Comparison of ENCODE assay signal across 15 cellular contexts in the genomic region with DNA sequence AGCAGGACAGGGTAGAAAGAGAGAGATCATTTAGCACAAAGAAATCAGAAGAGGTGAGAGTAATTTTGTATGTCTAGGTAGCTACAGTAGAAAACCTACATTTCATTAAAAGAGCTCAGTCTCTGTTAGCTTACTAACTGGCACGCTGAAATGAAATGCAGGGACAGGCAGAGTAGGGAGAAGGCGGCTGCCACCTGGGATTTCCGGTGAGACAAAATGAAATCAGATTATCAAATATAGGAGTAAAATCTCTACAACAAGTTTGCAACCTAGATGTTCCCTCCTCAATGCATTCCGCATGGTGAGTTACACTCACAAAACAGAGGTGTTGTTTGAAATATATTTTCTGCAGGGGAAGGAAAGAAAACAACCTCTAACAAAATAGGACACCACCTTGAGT. TPM values are rescaled to one million over a fixed set of nuclear protein-coding genes. Genes with fewer than 3 reads are reported as not detected.
DNase-seq lines count a peak whose midpoint lies in the region; ATAC-seq and TF ChIP-seq lines count a peak whose summit lies in the region.
"Had no signal": no experiment of that assay in that cellular context is flagged by ENCODE, and none has a peak within 500 bp of the region (broad histone marks: within the 10 kb centered on the region; RNA-seq: fewer than 3 reads in every experiment).

No MANE protein-coding gene starts in this region.

- peaks cover 0 to 80% (median 13%) of the 10 kb centered on the region in 9 donors for H3K36me3 ChIP-seq in heart right ventricle
- H3K36me3 ChIP-seq in KMS-11 (ENCODE audit: insufficient read depth) = peaks cover 12% of the 10 kb centered on the region; the same call in 1 of the 2 replicates
- no peaks in the 10 kb centered on the region for H3K36me3 ChIP-seq in ovary

- H3K9ac ChIP-seq in KMS-11 = no peak overlapping the region

- ATAC-seq in heart right ventricle (no peak), left cardiac atrium (no peak), sciatic nerve (no peak)
- ATAC-seq in activated naive CD8-positive, alpha-beta T cell treated with anti-CD3 and anti-CD28 coated beads, Interleukin-2, amount 50 U/mL, for 24 hours = no peak
- no peak for ATAC-seq in stimulated activated memory B cell treated with anti-CD40 and anti-IgM and Interleukin-4, amounts not matched to agents 10 μg/mL and 1 μg/mL and 100 μg/mL, for 72 hours

- no peaks in the 10 kb centered on the region for H4K20me1 ChIP-seq in KMS-11 (ENCODE audit: insufficient read depth)

- H3K27me3 ChIP-seq in heart right ventricle (no peaks in the 10 kb centered on the region), KMS-11 (ENCODE audit: insufficient read depth, low read depth) (no peaks in the 10 kb centered on the region), ovary (no peaks in the 10 kb centered on the region)
- H3K27me3 ChIP-seq: dorsolateral prefrontal cortex had no signal

- no peak overlapping the region for H3K4me3 Mint-ChIP-seq in activated naive CD8-positive, alpha-beta T cell treated with anti-CD3 and anti-CD28 coated beads, Interleukin-2, amount 50 U/mL, for 24 hours
- H3K4me3 Mint-ChIP-seq in stimulated activated memory B cell treated with anti-CD40 and anti-IgM and Interleukin-4, amounts not matched to agents 10 μg/mL and 1 μg/mL and 100 μg/mL, for 72 hours = peak overlapping the region; percentile 85
- H3K4me3 Mint-ChIP-seq: mesothelial cell of epicardium had no signal

- H3K27me3 Mint-ChIP-seq in activated naive CD8-positive, alpha-beta T cell treated with anti-CD3 and anti-CD28 coated beads, Interleukin-2, amount 50 U/mL, for 24 hours = no peaks in the 10 kb centered on the region
- H3K27me3 Mint-ChIP-seq in stimulated activated memory B cell treated with anti-CD40 and anti-IgM and Interleukin-4, amounts not matched to agents 10 μg/mL and 1 μg/mL and 100 μg/mL, for 72 hours = no peaks in the 10 kb centered on the region

- no peak for TF ChIP-seq POLR2A in ovary (IDR thresholded peaks at IDR 0.05)

- no peak for TF ChIP-seq EP300 in ovary (IDR thresholded peaks at IDR 0.05)

- peak overlapping the region; percentile 67 for H3K27ac Mint-ChIP-seq in activated naive CD8-positive, alpha-beta T cell treated with anti-CD3 and anti-CD28 coated beads, Interleukin-2, amount 50 U/mL, for 24 hours
- H3K27ac Mint-ChIP-seq in stimulated activated memory B cell treated with anti-CD40 and anti-IgM and Interleukin-4, amounts not matched to agents 10 μg/mL and 1 μg/mL and 100 μg/mL, for 72 hours = peak overlapping the region; percentile 96
- H3K27ac Mint-ChIP-seq: activated T-helper 2 cell treated with anti-CD3 and anti-CD28 coated beads, Interferon-gamma antibody, Interleukin-2, Interleukin-4, amounts not matched to agents 10 μg/mL and 5 μg/mL and 100 μg/mL, durations not matched to agents 14 hours and 24 hours and 36 hours; mesothelial cell of epicardium had no signal

- no peaks in the 10 kb centered on the region for H3K9me3 ChIP-seq in heart right ventricle
- H3K9me3 ChIP-seq in ovary = no peaks in the 10 kb centered on the region

- H3K4me3 ChIP-seq in heart right ventricle = no peak overlapping the region
- H3K4me3 ChIP-seq in KMS-11 (IDR thresholded peaks at IDR 0.05; ENCODE audit: insufficient read depth, low read depth, low read length) = no peak overlapping the region
- H3K4me3 ChIP-seq in ovary = no peak overlapping the region
- H3K4me3 ChIP-seq: dorsolateral prefrontal cortex had no signal

- intact Hi-C loops in heart right ventricle (cut with DNase I) = loop anchor here in 1 of 10 donors (10.0 kb wide), 1 partner anchor 82 kb away; no protein-coding TSS in a partner anchor
- intact Hi-C loops in left cardiac atrium (cut with DNase I) = no loop called here
- intact Hi-C loops in ovary (cut with DNase I) = no loop called here
- intact Hi-C loops in sciatic nerve (cut with DNase I) = no loop called here

- no peaks in the 10 kb centered on the region for H3K9me3 Mint-ChIP-seq in activated naive CD8-positive, alpha-beta T cell treated with anti-CD3 and anti-CD28 coated beads, Interleukin-2, amount 50 U/mL, for 24 hours
- no peaks in the 10 kb centered on the region for H3K9me3 Mint-ChIP-seq in stimulated activated memory B cell treated with anti-CD40 and anti-IgM and Interleukin-4, amounts not matched to agents 10 μg/mL and 1 μg/mL and 100 μg/mL, for 72 hours
- H3K9me3 Mint-ChIP-seq: activated T-helper 2 cell treated with anti-CD3 and anti-CD28 coated beads, Interferon-gamma antibody, Interleukin-2, Interleukin-4, amounts not matched to agents 10 μg/mL and 5 μg/mL and 100 μg/mL, durations not matched to agents 14 hours and 24 hours and 36 hours; mesothelial cell of epicardium had no signal

- WGBS in heart right ventricle, 2 donors = 48 to 80% methylated on average over 4 of the region's 4 CpGs
- WGBS in ovary, 3 donors = 91 to 94% (median 93%) methylated on average over 4 of the region's 4 CpGs

- H3K4me1 Mint-ChIP-seq in activated naive CD8-positive, alpha-beta T cell treated with anti-CD3 and anti-CD28 coated beads, Interleukin-2, amount 50 U/mL, for 24 hours = peaks cover 38% of the 10 kb centered on the region
- H3K4me1 Mint-ChIP-seq in stimulated activated memory B cell treated with anti-CD40 and anti-IgM and Interleukin-4, amounts not matched to agents 10 μg/mL and 1 μg/mL and 100 μg/mL, for 72 hours = peaks cover 97% of the 10 kb centered on the region
- H3K4me1 Mint-ChIP-seq: mesothelial cell of epicardium had no signal

- peaks cover 67% of the 10 kb centered on the region for H3K79me2 ChIP-seq in KMS-11 (ENCODE audit: insufficient read depth, low read depth)

- H3K4me1 ChIP-seq in heart right ventricle (peaks cover 5 to 25% (median 14%) of the 10 kb centered on the region in 9 donors), KMS-11 (ENCODE audit: low read depth, poor library complexity, severe bottlenecking) (peaks cover 91% of the 10 kb centered on the region), ovary (ENCODE audit: insufficient read depth) (no peaks in the 10 kb centered on the region)

- peaks cover 39% of the 10 kb centered on the region for H3K36me3 Mint-ChIP-seq in activated naive CD8-positive, alpha-beta T cell treated with anti-CD3 and anti-CD28 coated beads, Interleukin-2, amount 50 U/mL, for 24 hours (ENCODE audit: low read depth)
- H3K36me3 Mint-ChIP-seq in stimulated activated memory B cell treated with anti-CD40 and anti-IgM and Interleukin-4, amounts not matched to agents 10 μg/mL and 1 μg/mL and 100 μg/mL, for 72 hours = peaks cover 87% of the 10 kb centered on the region

- TF ChIP-seq CTCF in heart right ventricle (IDR thresholded peaks at IDR 0.05) (no peak), KMS-11 (conservative IDR thresholded peaks at IDR 0.05; ENCODE audit: low read depth, low read length) (no peak), ovary (IDR thresholded peaks at IDR 0.05) (no peak)

- H3K27ac ChIP-seq in heart right ventricle (peak overlapping the region in 7 of 10 donors; percentile 3 to 56 (median 41)), KMS-11 (peak overlapping the region; percentile 23; the same call in 1 of the 2 replicates), ovary (no peak overlapping the region)

- peak overlapping the region; percentile 16 for H3K4me2 ChIP-seq in KMS-11

- DNase-seq in heart right ventricle = no peak
- DNase-seq in left cardiac atrium = no peak
- DNase-seq in activated naive CD8-positive, alpha-beta T cell treated with anti-CD3 and anti-CD28 coated beads, Interleukin-2, amount 50 U/mL, for 24 hours = no peak
- DNase-seq in ovary = no peak
- no peak for DNase-seq in sciatic nerve (ENCODE audit: low spot score)
- no peak for DNase-seq in NCI-H2227 (lab: John Stamatoyannopoulos, UW; ENCODE audit: unreplicated experiment)
- DNase-seq: AML-193, NCI-H1092 treated with DMSO at 0.1 percent for 48 hours, NCI-H748 treated with DMSO at 0.1 percent for 48 hours, occipital lobe had no signal

- no peak overlapping the region for H2AFZ ChIP-seq in KMS-11 (ENCODE audit: low read depth)

RNA-seq across cellular contexts. Expression of gene VOPP1, which starts 55.9 kb away (rescaled TPM):
- total RNA-seq in heart right ventricle = 10 to 100 TPM; 17.9 to 42.9 (median 22.9) TPM
- 10 to 100 TPM in 1 of 2 donors, 1 to 10 TPM in 1; 9.3 to 17.5 TPM for polyA plus RNA-seq in heart right ventricle
- 10 to 100 TPM; 28.9 to 32.2 TPM for total RNA-seq in left cardiac atrium
- 10 to 100 TPM; 28.0 to 52.1 (median 48.9) TPM for total RNA-seq in ovary
- 10 to 100 TPM; 33.9 to 44.0 TPM for polyA plus RNA-seq in ovary
- 66.2 TPM for total RNA-seq in sciatic nerve

Comparison
In these comparisons a context has a peak if more than half of its experiments do, and no peak if none do; other contexts are left out.
1. H3K27ac ChIP-seq: peak in heart right ventricle (7 of 10) and KMS-11 (single experiment); none in ovary (0 of 2).